In the genomic region with DNA sequence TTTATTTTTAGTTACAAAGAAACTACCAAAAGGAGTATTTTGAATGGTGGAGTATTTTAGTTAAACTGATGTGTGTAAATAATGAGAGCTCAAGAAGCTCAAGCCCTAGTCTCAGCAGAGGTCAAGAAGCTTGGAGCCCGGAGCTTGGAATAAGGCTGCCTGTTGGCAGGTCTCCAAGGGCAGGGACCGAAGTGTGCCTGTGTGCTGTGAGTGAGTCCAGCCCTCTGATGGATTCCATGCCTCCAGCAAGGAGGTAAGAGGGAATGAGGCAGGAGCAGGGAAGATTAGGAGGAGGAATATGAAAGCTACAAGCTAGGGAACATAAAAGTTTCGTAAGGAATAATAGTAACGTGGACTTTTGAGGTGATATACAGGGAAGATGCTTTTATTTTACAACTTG, we compare ENCODE assay signal across 13 cellular contexts. TPM values are rescaled to one million over a fixed set of nuclear protein-coding genes. Genes with fewer than 3 reads are reported as not detected.
DNase-seq lines count a peak whose midpoint lies in the region; ATAC-seq, FAIRE-seq and TF ChIP-seq lines count a peak whose summit lies in the region.
"Had no signal": no experiment of that assay in that cellular context is flagged by ENCODE, and none has a peak within 500 bp of the region (broad histone marks: within the 10 kb centered on the region; RNA-seq: fewer than 3 reads in every experiment).

No MANE protein-coding gene starts in this region.

- TF ChIP-seq CTCF in testis (IDR thresholded peaks at IDR 0.05) = no peak

- no peak for TF ChIP-seq EP300 in Ishikawa (IDR thresholded peaks at IDR 0.05; ENCODE audit: borderline replicate concordance)

- H3K27ac ChIP-seq in testis = peak overlapping the region in 1 of 2 donors; percentile 7
- H3K27ac ChIP-seq: SJSA1 had no signal

- H3K4me1 ChIP-seq in testis = peaks cover 43% of the 10 kb centered on the region

- no peaks in the 10 kb centered on the region for H3K27me3 ChIP-seq in testis
- H3K27me3 ChIP-seq: gastrocnemius medialis, SJSA1 had no signal

- intact Hi-C loops in testis (cut with DNase I; ENCODE audit: low total_unique reads) = no loop called here

- 28 to 48% methylated on average over 4 of the region's 4 CpGs for WGBS in testis, 2 donors

- DNase-seq in cerebellar cortex (ENCODE audit: low spot score) (peak; percentile 50), left lobe of liver (ENCODE audit: low spot score) (peak; percentile 66), testis (peak; percentile 85), GM12892 (ENCODE audit: insufficient read length) (no peak), GM19240 (ENCODE audit: insufficient read length, low spot score) (no peak), NCI-H2171 (lab: John Stamatoyannopoulos, UW) (no peak), 8988T (no peak)
- DNase-seq: activated T-cell treated with anti-CD3 and anti-CD28 coated beads, Interleukin-2, amount 50 U/mL, for 4 hours; gastrocnemius medialis had no signal

- H3K9me3 ChIP-seq in testis = no peaks in the 10 kb centered on the region
- H3K9me3 ChIP-seq: gastrocnemius medialis, HAP-1, SJSA1 had no signal

- TF ChIP-seq POLR2A in testis (IDR thresholded peaks at IDR 0.05) (no peak), GM12892 (IDR thresholded peaks at IDR 0.05; ENCODE audit: low read depth, low read length) (no peak)

- no peak overlapping the region for H3K4me3 ChIP-seq in testis
- H3K4me3 ChIP-seq: gastrocnemius medialis, HAP-1, SJSA1 had no signal

- no peak for TF ChIP-seq RAD21 in Ishikawa (IDR thresholded peaks at IDR 0.05; ENCODE audit: low read depth)

- no peak for FAIRE-seq in GM12892 (lab: Jason Lieb, UNC)
- FAIRE-seq: GM12878 had no signal

- ATAC-seq in left lobe of liver = peak; percentile 16
- ATAC-seq: activated T-cell treated with anti-CD3 and anti-CD28 coated beads, Interleukin-2, amount 50 U/mL, for 4 hours; gastrocnemius medialis; GM12878 had no signal

- no peaks in the 10 kb centered on the region for H3K36me3 ChIP-seq in testis (ENCODE audit: low read depth, missing control alignments)

TF ChIP-seq in Ishikawa, 13 proteins besides CTCF, POLR2A, EP300 and RAD21:
- TF ChIP-seq TCF12 (IDR thresholded peaks at IDR 0.05; ENCODE audit: low read depth) (no peak), EGR1 (IDR thresholded peaks at IDR 0.05) (no peak), NFIC (IDR thresholded peaks at IDR 0.05) (peak; percentile 40)

RNA-seq across cellular contexts. Expression of a gene that starts 4.4 kb away (rescaled TPM):
- total RNA-seq in left lobe of liver (24.0 TPM), testis (10 to 100 TPM; 42.5 to 43.3 TPM)
- 48.9 TPM for polyA plus RNA-seq in testis (ENCODE audit: insufficient read depth, low read depth, low replicate concordance)
- polyA plus RNA-seq in GM12892 (2012; ENCODE audit: missing spikeins) = 34.5 TPM

RNA-seq across cellular contexts. Expression of a gene that starts 24.3 kb away (rescaled TPM):
- total RNA-seq in left lobe of liver (16.5 TPM), testis (10 to 100 TPM; 47.4 to 47.9 TPM)
- polyA plus RNA-seq in testis (ENCODE audit: insufficient read depth, low read depth, low replicate concordance) = 42.3 TPM
- 57.4 TPM for polyA plus RNA-seq in GM12892 (2012; ENCODE audit: missing spikeins)

Comparison
In these comparisons a context has a peak if more than half of its experiments do, and no peak if none do; other contexts are left out.
1. DNase-seq: peak in cerebellar cortex (single experiment), left lobe of liver (single experiment) and testis (single experiment); none in GM12892 (single experiment), GM19240 (single experiment), NCI-H2171 (single experiment) and 8988T (single experiment).